In genomic region chr10:113494736-113495135, GRCh38 we compare ENCODE assay signal across 26 cellular contexts. TPM values are rescaled to one million over a fixed set of nuclear protein-coding genes. Genes with fewer than 3 reads are reported as not detected.
A peak's percentile ranks its signal among the peaks of the same experiment; 100 is the strongest.
DNase-seq lines count a peak whose midpoint lies in the region; ATAC-seq and TF ChIP-seq lines count a peak whose summit lies in the region.
"Had no signal": no experiment of that assay in that cellular context is flagged by ENCODE, and none has a peak within 500 bp of the region (broad histone marks: within the 10 kb centered on the region; RNA-seq: fewer than 3 reads in every experiment).

No MANE protein-coding gene starts in this region.

- intact Hi-C loops in lower lobe of right lung (cut with DNase I) = no loop called here

- no peaks in the 10 kb centered on the region for H3K36me3 ChIP-seq in lower lobe of right lung
- H3K36me3 ChIP-seq: Peyer's patch had no signal

- no peaks in the 10 kb centered on the region for H3K9me3 ChIP-seq in lower lobe of right lung
- H3K9me3 ChIP-seq: Peyer's patch had no signal

- in situ Hi-C loops in G401 (cut with HindIII; ENCODE audit: low sequenced_read_pairs) = no loop called here

- peaks cover 52% of the 10 kb centered on the region for H3K4me1 ChIP-seq in lower lobe of right lung

- no peak overlapping the region for H3K4me3 ChIP-seq in lower lobe of right lung
- no peak overlapping the region for H3K4me3 ChIP-seq in skin epidermis
- H3K4me3 ChIP-seq: Peyer's patch had no signal

- DNase-seq in G401 (ENCODE audit: low spot score) = peak; percentile 8
- no peak for DNase-seq in lower lobe of right lung
- DNase-seq in NCI-H2029 (lab: John Stamatoyannopoulos, UW) = no peak
- DNase-seq in NCI-H1092 treated with DMSO at 0.1 percent for 48 hours (lab: John Stamatoyannopoulos, UW) = no peak
- no peak for DNase-seq in NCI-H2029 treated with DMSO at 0.1 percent for 48 hours (lab: John Stamatoyannopoulos, UW)
- DNase-seq in AG08396 (ENCODE audit: low spot score) = no peak
- DNase-seq: ACHN; activated CD4-positive, alpha-beta T cell treated with anti-CD3 and anti-CD28 coated beads, Interleukin-2, amount 10 ng/mL, durations not matched to agents 7 days and 5 days; activated naive CD8-positive, alpha-beta T cell treated with anti-CD3 and anti-CD28 coated beads, Interleukin-2, amount 50 U/mL, for 24 hours; activated T-cell treated with anti-CD3 and anti-CD28 coated beads, Interleukin-2, amount 50 U/mL, for 48 hours; DMS79 treated with DMSO at 0.1 percent for 48 hours; effector CD4-positive, alpha-beta T cell; Kasumi-1; left colon; natural killer cell; NCI-H1694 treated with DMSO at 0.1 percent for 48 hours; NCI-H526; Peyer's patch; SIG-M5; stimulated activated CD4-positive, alpha-beta T cell treated with anti-CD3 and anti-CD28 coated beads, Interleukin-4, amount 100 ng/mL, for 1 hour; SW 1271 had no signal

- no peak for ATAC-seq in lower lobe of right lung
- ATAC-seq: activated naive CD8-positive, alpha-beta T cell treated with anti-CD3 and anti-CD28 coated beads, Interleukin-2, amount 50 U/mL, for 24 hours; left colon; natural killer cell had no signal

- H3K27ac ChIP-seq in cingulate gyrus (ENCODE audit: low read depth, low read length) = peak overlapping the region; percentile 3
- H3K27ac ChIP-seq in lower lobe of right lung = peak overlapping the region; percentile 54
- H3K27ac ChIP-seq in skin epidermis = peak overlapping the region in 12 of 21 experiments; percentile 5 to 81 (median 58)
- H3K27ac ChIP-seq: Peyer's patch had no signal

- H3K27me3 ChIP-seq in lower lobe of right lung (ENCODE audit: low read depth) = no peaks in the 10 kb centered on the region
- H3K27me3 ChIP-seq: Peyer's patch had no signal

- TF ChIP-seq CTCF in lower lobe of right lung (IDR thresholded peaks at IDR 0.05) = no peak

RNA-seq across cellular contexts. Expression of gene HABP2, which starts 58.1 kb away (rescaled TPM):
- total RNA-seq in G401 (2014; rRNA removed; shearing (Covaris generic)) = not detected in 2 replicates
- 0.77 TPM for total RNA-seq in lower lobe of right lung
- total RNA-seq: activated CD4-positive, alpha-beta T cell treated with anti-CD3 and anti-CD28 coated beads, Interleukin-2, amount 10 ng/mL, durations not matched to agents 7 days and 5 days; fibroblast of villous mesenchyme; left colon; natural killer cell; omental fat pad; urinary bladder had no signal

Comparison
In these comparisons a context has a peak if more than half of its experiments do, and no peak if none do; other contexts are left out.
1. H3K27ac ChIP-seq: peak in every context shown above with its lines; median percentile 58 in skin epidermis; 54 in lower lobe of right lung; 3 in cingulate gyrus.